2 cellular contexts compared by ENCODE assay signal in genomic region chr10:86947840-86948239, GRCh38. TPM values are rescaled to one million over a fixed set of nuclear protein-coding genes. Genes with fewer than 3 reads are reported as not detected.
"Had no signal": no experiment of that assay in that cellular context is flagged by ENCODE, and none has a peak within 500 bp of the region (broad histone marks: within the 10 kb centered on the region; RNA-seq: fewer than 3 reads in every experiment).

No MANE protein-coding gene starts in this region.

RNA-seq across cellular contexts. Expression of gene MMRN2, which starts 9.6 kb away (rescaled TPM):
- total RNA-seq: OCI-LY7 had no signal

RNA-seq across cellular contexts. Expression of gene SNCG, which starts 10.6 kb away (rescaled TPM):
- total RNA-seq: OCI-LY7, SK-MEL-5 had no signal

RNA-seq across cellular contexts. Expression of gene ADIRF, which starts 20.4 kb away (rescaled TPM):
- total RNA-seq: OCI-LY7, SK-MEL-5 had no signal
